18 cellular contexts compared by ENCODE assay signal in the genomic region with DNA sequence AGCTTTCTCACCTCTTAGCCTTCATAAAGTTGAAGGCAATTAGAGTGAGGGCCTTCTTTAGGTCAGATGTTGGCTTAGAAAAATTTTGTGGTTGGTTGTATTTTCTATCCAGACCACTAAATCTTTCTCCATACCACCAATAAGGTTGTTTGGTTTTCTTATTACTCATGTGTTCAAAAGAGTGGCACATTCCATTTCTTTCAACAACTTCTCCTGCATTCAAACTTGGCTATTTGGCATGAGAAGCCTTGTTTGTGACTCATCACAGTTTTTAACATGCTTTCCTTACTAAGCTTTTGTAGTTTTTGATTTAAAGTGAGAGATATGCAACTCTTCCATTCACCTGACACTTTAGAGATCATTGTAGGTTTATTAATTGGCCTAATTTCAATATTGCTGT.
DNase-seq lines count a peak whose midpoint lies in the region; TF ChIP-seq lines count a peak whose summit lies in the region.
"Had no signal": no experiment of that assay in that cellular context is flagged by ENCODE, and none has a peak within 500 bp of the region (broad histone marks: within the 10 kb centered on the region; RNA-seq: fewer than 3 reads in every experiment).

No MANE protein-coding gene starts in this region.

- TF ChIP-seq CTCF in cardiac fibroblast (IDR thresholded peaks at IDR 0.05; ENCODE audit: low read depth, low read length) (no peak), GM10248 (IDR thresholded peaks at IDR 0.05; ENCODE audit: control extremely low read depth, extremely low read depth, low read depth, missing control alignments) (no peak)

- H3K4me3 ChIP-seq in cardiac fibroblast (replicated peaks in 1 of 2; ENCODE audit: low read depth in 2 of 2, low read length in 2 of 2): no peak overlapping the region
- H3K4me3 ChIP-seq: BLaER1, HAP-1 had no signal

- POLR2A ChIA-PET in GM10248 (lab: Yijun Ruan, JAX): no interaction called here

- DNase-seq in A172 (ENCODE audit: low spot score): peak; percentile 31
- peak; percentile 8 for DNase-seq in RPMI7951 (ENCODE audit: low read depth)
- peak; percentile 15 to 32 for DNase-seq in cardiac fibroblast (ENCODE audit: low read depth in 2 of 2)
- peak; percentile 17 for DNase-seq in glomerular visceral epithelial cell (ENCODE audit: extremely low spot score)
- no peak for DNase-seq in GM10248 (ENCODE audit: extremely low spot score)
- no peak for DNase-seq in NCI-H82 treated with DMSO at 0.1 percent for 48 hours (lab: John Stamatoyannopoulos, UW; ENCODE audit: unreplicated experiment)
- DNase-seq in head of caudate nucleus: no peak
- no peak for DNase-seq in epidermal melanocyte (ENCODE audit: insufficient read length, low spot score)
- DNase-seq: CD8-positive, alpha-beta T cell; DMS79; NCI-H1048; NCI-H1436 treated with DMSO at 0.1 percent for 48 hours; NCI-H2081; NCI-H510A treated with DMSO at 0.1 percent for 48 hours; NCI-H82; SHP77 had no signal

- CTCF ChIA-PET in GM10248 (lab: Yijun Ruan, JAX): no interaction called here

- intact Hi-C loops in head of caudate nucleus (cut with DNase I): no loop called here

Comparison
In these comparisons a context has a peak if more than half of its experiments do, and no peak if none do; other contexts are left out.
1. DNase-seq: peak in A172 (single experiment), RPMI7951 (single experiment), cardiac fibroblast (2 of 2) and glomerular visceral epithelial cell (single experiment); none in GM10248 (single experiment), NCI-H82 treated with DMSO at 0.1 percent for 48 hours (single experiment), head of caudate nucleus (0 of 42) and epidermal melanocyte (single experiment).